ENCODE assay signal across 17 cellular contexts in genomic region chr7:12369700-12370099, GRCh38. TPM values are rescaled to one million over a fixed set of nuclear protein-coding genes. Genes with fewer than 3 reads are reported as not detected.
A peak's percentile ranks its signal among the peaks of the same experiment; 100 is the strongest.
DNase-seq lines count a peak whose midpoint lies in the region; ATAC-seq, FAIRE-seq and TF ChIP-seq lines count a peak whose summit lies in the region.
"Had no signal": no experiment of that assay in that cellular context is flagged by ENCODE, and none has a peak within 500 bp of the region (broad histone marks: within the 10 kb centered on the region; RNA-seq: fewer than 3 reads in every experiment).

No MANE protein-coding gene starts in this region.

- H3K4me2 ChIP-seq in H9 (ENCODE audit: insufficient read depth, insufficient read length, low read length): no peak overlapping the region

- H3K56ac ChIP-seq in H9 (ENCODE audit: insufficient read length, low read depth, low read length): no peak overlapping the region

- ATAC-seq in Right ventricle myocardium superior (ENCODE audit: poor library complexity): no peak
- no peak for ATAC-seq in naive thymus-derived CD8-positive, alpha-beta T cell
- ATAC-seq: HCT116 had no signal

- H3K9ac ChIP-seq in H9 (ENCODE audit: extremely low read depth, insufficient read length, low read length): no peak overlapping the region

- H3K4me3 ChIP-seq in cardiac muscle cell (no peak overlapping the region), bronchial epithelial cell (ENCODE audit: low read depth, low read length) (no peak overlapping the region)

- intact Hi-C loops in Right ventricle myocardium superior (cut with DNase I): no loop called here

- H3K27ac ChIP-seq in cardiac muscle cell (peak overlapping the region; percentile 48), H9 (ENCODE audit: insufficient read length, low read depth, low read length) (no peak overlapping the region)
- H3K27ac ChIP-seq: 22Rv1 had no signal

- H3K27ac Mint-ChIP-seq in H9 (peak overlapping the region in 2 of 3 experiments; percentile 34 to 51; a peak in 3 of 7 replicates), nephron progenitor cell (peak overlapping the region; percentile 23)
- no peak overlapping the region for H3K27ac Mint-ChIP-seq in naive thymus-derived CD8-positive, alpha-beta T cell
- H3K27ac Mint-ChIP-seq: CD14-positive monocyte had no signal

- no peaks in the 10 kb centered on the region for H3K4me1 ChIP-seq in cardiac muscle cell (ENCODE audit: low read depth)
- H3K4me1 ChIP-seq in H9 (ENCODE audit: insufficient read depth, low read length): no peaks in the 10 kb centered on the region
- H3K4me1 ChIP-seq: Caco-2 had no signal

- no peak overlapping the region for H2BK120ac ChIP-seq in H9 (ENCODE audit: low read depth, low read length, poor library complexity, severe bottlenecking)

- TF ChIP-seq CTCF in cardiac muscle cell (IDR thresholded peaks at IDR 0.05; ENCODE audit: low read depth, low read length): no peak
- TF ChIP-seq CTCF in H9 (conservative IDR thresholded peaks at IDR 0.05): no peak
- no peak for TF ChIP-seq CTCF in bronchial epithelial cell (IDR thresholded peaks at IDR 0.05; ENCODE audit: insufficient read depth, low read length, severe bottlenecking)
- TF ChIP-seq CTCF in nephron progenitor cell (IDR thresholded peaks at IDR 0.05): no peak

- no peaks in the 10 kb centered on the region for H3K79me1 ChIP-seq in H9 (ENCODE audit: insufficient read depth, low read depth, low read length, poor library complexity, severe bottlenecking)

- H3K4ac ChIP-seq in H9 (ENCODE audit: low read depth, low read length): no peak overlapping the region

- no peaks in the 10 kb centered on the region for H3K9me3 Mint-ChIP-seq in H9
- no peaks in the 10 kb centered on the region for H3K9me3 Mint-ChIP-seq in nephron progenitor cell
- no peaks in the 10 kb centered on the region for H3K9me3 Mint-ChIP-seq in naive thymus-derived CD8-positive, alpha-beta T cell
- H3K9me3 Mint-ChIP-seq: CD8-positive, alpha-beta memory T cell had no signal

- H2BK5ac ChIP-seq in H9 (ENCODE audit: insufficient read length, low read length): no peak overlapping the region

- H3K23ac ChIP-seq in H9 (ENCODE audit: insufficient read length, low read depth, low read length): no peak overlapping the region

- no peak overlapping the region for H2BK15ac ChIP-seq in H9 (ENCODE audit: low read depth, low read length)

- H2BK20ac ChIP-seq in H9 (ENCODE audit: low read depth, low read length, poor library complexity, severe bottlenecking): no peak overlapping the region

- H3K27me3 Mint-ChIP-seq in H9 (ENCODE audit: low read depth) (no peaks in the 10 kb centered on the region), nephron progenitor cell (ENCODE audit: low read depth, poor library complexity) (peaks cover 2% of the 10 kb centered on the region)
- peaks cover 0 to 9% (median 3%) of the 10 kb centered on the region in 5 donors for H3K27me3 Mint-ChIP-seq in naive thymus-derived CD8-positive, alpha-beta T cell
- H3K27me3 Mint-ChIP-seq: CD8-positive, alpha-beta memory T cell had no signal

- H3K18ac ChIP-seq in H9 (ENCODE audit: insufficient read length, low read depth, low read length): no peak overlapping the region

- no peak overlapping the region for H4K91ac ChIP-seq in H9 (ENCODE audit: insufficient read length, low read depth, low read length)

- H4K8ac ChIP-seq in H9 (replicated peaks; ENCODE audit: insufficient read length, low read depth, low read length): no peak overlapping the region

- no peak overlapping the region for H2BK12ac ChIP-seq in H9 (ENCODE audit: insufficient read length, low read depth, low read length)

- H3K14ac ChIP-seq in H9 (ENCODE audit: insufficient read depth, low read length): no peak overlapping the region

- H3K4me1 Mint-ChIP-seq in H9 (no peaks in the 10 kb centered on the region), nephron progenitor cell (peaks cover 6% of the 10 kb centered on the region)
- no peaks in the 10 kb centered on the region for H3K4me1 Mint-ChIP-seq in naive thymus-derived CD8-positive, alpha-beta T cell
- H3K4me1 Mint-ChIP-seq: CD14-positive monocyte; CD8-positive, alpha-beta memory T cell had no signal

- H3T11ph ChIP-seq in H9 (ENCODE audit: low read length): no peak overlapping the region

- WGBS in H9 (ENCODE audit: extremely low coverage, insufficient read length, low lambda C conversion rate): no CpG with 5 or more reads among the region's 5 CpGs

- H4K5ac ChIP-seq in H9 (ENCODE audit: insufficient read length, low read depth, low read length): no peak overlapping the region

- no peak overlapping the region for H2AK5ac ChIP-seq in H9 (ENCODE audit: insufficient read length, low read length)

- no peak overlapping the region for H2AFZ ChIP-seq in H9 (ENCODE audit: low read length)

- H4K20me1 ChIP-seq in H9 (ENCODE audit: control insufficient read depth, insufficient read depth, insufficient read length): no peaks in the 10 kb centered on the region

- H3K4me3 Mint-ChIP-seq in H9: no peak overlapping the region
- no peak overlapping the region for H3K4me3 Mint-ChIP-seq in nephron progenitor cell
- no peak overlapping the region for H3K4me3 Mint-ChIP-seq in naive thymus-derived CD8-positive, alpha-beta T cell
- H3K4me3 Mint-ChIP-seq: CD14-positive monocyte; CD8-positive, alpha-beta memory T cell had no signal

- H3K27me3 ChIP-seq in cardiac muscle cell: no peaks in the 10 kb centered on the region
- no peaks in the 10 kb centered on the region; the same call in 1 of the 2 replicates for H3K27me3 ChIP-seq in H9 (ENCODE audit: insufficient read depth, low read length)
- H3K27me3 ChIP-seq in bronchial epithelial cell (ENCODE audit: control insufficient read depth, insufficient read depth, low read length): no peaks in the 10 kb centered on the region

- H3K23me2 ChIP-seq in H9 (ENCODE audit: insufficient read length, low read depth, low read length, poor library complexity, severe bottlenecking): no peaks in the 10 kb centered on the region

- DNase-seq in cardiac muscle cell (ENCODE audit: low read depth in 1 of 2, low spot score in 1 of 2): no peak
- no peak for DNase-seq in Right ventricle myocardium superior
- no peak for DNase-seq in H9
- no peak for DNase-seq in bronchial epithelial cell (ENCODE audit: low read depth)
- DNase-seq in nephron progenitor cell: no peak
- DNase-seq in NCI-H128 (lab: John Stamatoyannopoulos, UW; ENCODE audit: unreplicated experiment): no peak
- no peak for DNase-seq in DMS79 treated with DMSO at 0.1 percent for 48 hours (lab: John Stamatoyannopoulos, UW)
- no peak for DNase-seq in naive thymus-derived CD8-positive, alpha-beta T cell
- DNase-seq: Caco-2; CD8-positive, alpha-beta memory T cell; GF-D8 had no signal

- H3K79me2 ChIP-seq in H9 (ENCODE audit: insufficient read depth, low read length): no peaks in the 10 kb centered on the region

- FAIRE-seq in bronchial epithelial cell (lab: Jason Lieb, UNC): peak; percentile 52
- FAIRE-seq: GM19239, H1 had no signal

- POLR2A ChIA-PET in naive thymus-derived CD8-positive, alpha-beta T cell (lab: Charles Lee): no interaction called here

- peaks cover 10 to 50% (median 43%) of the 10 kb centered on the region in 3 experiments; a peak in 6 of 7 replicates for H3K36me3 Mint-ChIP-seq in H9 (ENCODE audit: insufficient read depth in 1 of 3, low read depth in 3 of 3)
- H3K36me3 Mint-ChIP-seq in nephron progenitor cell (ENCODE audit: low read depth): no peaks in the 10 kb centered on the region
- H3K36me3 Mint-ChIP-seq in naive thymus-derived CD8-positive, alpha-beta T cell: no peaks in the 10 kb centered on the region
- H3K36me3 Mint-ChIP-seq: CD14-positive monocyte; CD8-positive, alpha-beta memory T cell had no signal

- H3K36me3 ChIP-seq in cardiac muscle cell: peaks cover 52% of the 10 kb centered on the region
- no peaks in the 10 kb centered on the region for H3K36me3 ChIP-seq in bronchial epithelial cell (ENCODE audit: control insufficient read depth, insufficient read depth, low read length)

- H3K9me3 ChIP-seq in cardiac muscle cell (ENCODE audit: low read depth) (no peaks in the 10 kb centered on the region), H9 (ENCODE audit: control insufficient read depth, low read depth, low read length) (no peaks in the 10 kb centered on the region)
- H3K9me3 ChIP-seq: Caco-2 had no signal

RNA-seq across cellular contexts. Expression of gene VWDE, which starts 34.0 kb away (rescaled TPM):
- total RNA-seq in cardiac muscle cell: 46.3 and 95.8 TPM in 2 replicates
- polyA plus RNA-seq in cardiac muscle cell: 51.5 and 104 TPM in 2 replicates
- total RNA-seq in Right ventricle myocardium superior: not detected
- total RNA-seq in H9 (2021): 15.9 and 18.1 TPM in 2 replicates
- 1.1 and 3.6 TPM in 2 replicates for total RNA-seq in bronchial epithelial cell
- 1 to 10 TPM; 3.5 to 4.0 TPM for total RNA-seq in naive thymus-derived CD8-positive, alpha-beta T cell
- 1 to 10 TPM in 1 of 3 donors, not detected in 2; 1.0 TPM for polyA plus RNA-seq in naive thymus-derived CD8-positive, alpha-beta T cell
- polyA plus RNA-seq: BJ, CD14-positive monocyte had no signal

Comparison
In these comparisons a context has a peak if more than half of its experiments do, and no peak if none do; other contexts are left out.
1. H3K27ac Mint-ChIP-seq: peak in H9 (2 of 3) and nephron progenitor cell (single experiment); none in naive thymus-derived CD8-positive, alpha-beta T cell (0 of 10).